25 cellular contexts compared by ENCODE assay signal in genomic region chr2:162646739-162647138, GRCh38.
"Had no signal": no experiment of that assay in that cellular context is flagged by ENCODE, and none has a peak within 500 bp of the region (broad histone marks: within the 10 kb centered on the region; RNA-seq: fewer than 3 reads in every experiment).

No MANE protein-coding gene starts in this region.

- H2AFZ ChIP-seq: neural progenitor cell had no signal

- DNase-seq: naive thymus-derived CD8-positive, alpha-beta T cell; occipital lobe; ovary; psoas muscle; right cardiac atrium; sigmoid colon; small intestine; stimulated activated CD4-positive, alpha-beta T cell treated with anti-CD3 and anti-CD28 coated beads, Interleukin-15, amount 100 ng/mL, for 24 hours; stimulated activated CD4-positive, alpha-beta T cell treated with anti-CD3 and anti-CD28 coated beads, Interleukin-2, amount 100 ng/mL, for 24 hours; stimulated activated CD4-positive, alpha-beta T cell treated with anti-CD3 and anti-CD28 coated beads, Interleukin-2, amount 100 ng/mL, for 48 hours; stimulated activated CD4-positive, alpha-beta T cell treated with anti-CD3 and anti-CD28 coated beads, Interleukin-4, amount 100 ng/mL, for 24 hours; stimulated activated naive B cell treated with anti-CD40 and anti-IgM and Interleukin-4, amounts not matched to agents 10 μg/mL and 1 μg/mL and 100 μg/mL, for 72 hours; stimulated activated naive CD4-positive, alpha-beta T cell treated with Interleukin-2 at 50 U/mL for 16 hours; stomach; thyroid gland; trophoblast cell; upper lobe of left lung had no signal

- ATAC-seq: naive thymus-derived CD8-positive, alpha-beta T cell; natural killer cell treated with Interleukin-12 subunit alpha and Interleukin-12 subunit beta and Interleukin-15 and Interleukin-18, amount 100 ng/mL, for 72 hours; psoas muscle; right cardiac atrium; stimulated activated effector memory CD8-positive, alpha-beta T cell treated with anti-CD3 and anti-CD28 coated beads, Interleukin-12 subunit alpha, Interleukin-12 subunit beta, amount 100 ng/mL, for 72 hours; stimulated activated naive B cell treated with anti-CD40 and anti-IgM and Interleukin-4, amounts not matched to agents 10 μg/mL and 1 μg/mL and 100 μg/mL, for 72 hours had no signal

- H3K27me3 Mint-ChIP-seq: naive thymus-derived CD8-positive, alpha-beta T cell; natural killer cell treated with Interleukin-12 subunit alpha and Interleukin-12 subunit beta and Interleukin-15 and Interleukin-18, amount 100 ng/mL, for 72 hours; stimulated activated naive B cell treated with anti-CD40 and anti-IgM and Interleukin-4, amounts not matched to agents 10 μg/mL and 1 μg/mL and 100 μg/mL, for 72 hours; stimulated activated naive CD8-positive, alpha-beta T cell treated with anti-CD3 and anti-CD28 coated beads, Interleukin-15, Interleukin-2, amounts not matched to agents 100 ng/mL and 50 ng/mL, for 24 hours had no signal

- H3K4me1 Mint-ChIP-seq: naive thymus-derived CD8-positive, alpha-beta T cell; neural progenitor cell; stimulated activated effector memory CD8-positive, alpha-beta T cell treated with anti-CD3 and anti-CD28 coated beads, Interleukin-12 subunit alpha, Interleukin-12 subunit beta, amount 100 ng/mL, for 72 hours had no signal

- H3K27ac Mint-ChIP-seq: naive thymus-derived CD8-positive, alpha-beta T cell; natural killer cell treated with Interleukin-12 subunit alpha and Interleukin-12 subunit beta and Interleukin-15 and Interleukin-18, amount 100 ng/mL, for 72 hours; neural progenitor cell; stimulated activated effector memory CD8-positive, alpha-beta T cell treated with anti-CD3 and anti-CD28 coated beads, Interleukin-12 subunit alpha, Interleukin-12 subunit beta, amount 100 ng/mL, for 72 hours; stimulated activated naive B cell treated with anti-CD40 and anti-IgM and Interleukin-4, amounts not matched to agents 10 μg/mL and 1 μg/mL and 100 μg/mL, for 72 hours; stimulated activated naive CD8-positive, alpha-beta T cell treated with anti-CD3 and anti-CD28 coated beads, Interleukin-15, Interleukin-2, amounts not matched to agents 100 ng/mL and 50 ng/mL, for 24 hours had no signal

- H3K4me3 Mint-ChIP-seq: naive thymus-derived CD8-positive, alpha-beta T cell; natural killer cell treated with Interleukin-12 subunit alpha and Interleukin-12 subunit beta and Interleukin-15 and Interleukin-18, amount 100 ng/mL, for 72 hours; neural progenitor cell; stimulated activated effector memory CD8-positive, alpha-beta T cell treated with anti-CD3 and anti-CD28 coated beads, Interleukin-12 subunit alpha, Interleukin-12 subunit beta, amount 100 ng/mL, for 72 hours; stimulated activated naive B cell treated with anti-CD40 and anti-IgM and Interleukin-4, amounts not matched to agents 10 μg/mL and 1 μg/mL and 100 μg/mL, for 72 hours; stimulated activated naive CD8-positive, alpha-beta T cell treated with anti-CD3 and anti-CD28 coated beads, Interleukin-15, Interleukin-2, amounts not matched to agents 100 ng/mL and 50 ng/mL, for 24 hours had no signal

- H3K4me3 ChIP-seq: neural progenitor cell, ovary, psoas muscle, sigmoid colon, stomach, thoracic aorta, thyroid gland, tibial nerve, upper lobe of left lung, vagina had no signal

- H3K4me1 ChIP-seq: neural progenitor cell, psoas muscle, sigmoid colon, stomach, tibial nerve, upper lobe of left lung, vagina had no signal

- H3K9me3 ChIP-seq: ovary, psoas muscle, sigmoid colon, stomach, thoracic aorta, thyroid gland, tibial nerve, upper lobe of left lung, vagina had no signal

- H3K27me3 ChIP-seq: neural progenitor cell, ovary, sigmoid colon, stomach, thyroid gland, tibial nerve, upper lobe of left lung, vagina had no signal

- H3K36me3 Mint-ChIP-seq: naive thymus-derived CD8-positive, alpha-beta T cell; natural killer cell treated with Interleukin-12 subunit alpha and Interleukin-12 subunit beta and Interleukin-15 and Interleukin-18, amount 100 ng/mL, for 72 hours; neural progenitor cell; stimulated activated effector memory CD8-positive, alpha-beta T cell treated with anti-CD3 and anti-CD28 coated beads, Interleukin-12 subunit alpha, Interleukin-12 subunit beta, amount 100 ng/mL, for 72 hours; stimulated activated naive B cell treated with anti-CD40 and anti-IgM and Interleukin-4, amounts not matched to agents 10 μg/mL and 1 μg/mL and 100 μg/mL, for 72 hours had no signal

- H3K36me3 ChIP-seq: neural progenitor cell, ovary, sigmoid colon, stomach, thoracic aorta, thyroid gland, tibial nerve, upper lobe of left lung, vagina had no signal

- H3K4me2 ChIP-seq: neural progenitor cell had no signal

- FAIRE-seq: small intestine, urothelium cell line had no signal

- H3K9ac ChIP-seq: neural progenitor cell had no signal

- H3K27ac ChIP-seq: neural progenitor cell, ovary, psoas muscle, sigmoid colon, stomach, thoracic aorta, thyroid gland, tibial nerve, upper lobe of left lung, vagina had no signal

- H3K9me3 Mint-ChIP-seq: neural progenitor cell; stimulated activated effector memory CD8-positive, alpha-beta T cell treated with anti-CD3 and anti-CD28 coated beads, Interleukin-12 subunit alpha, Interleukin-12 subunit beta, amount 100 ng/mL, for 72 hours; stimulated activated naive CD8-positive, alpha-beta T cell treated with anti-CD3 and anti-CD28 coated beads, Interleukin-15, Interleukin-2, amounts not matched to agents 100 ng/mL and 50 ng/mL, for 24 hours had no signal
